In genomic region chr7:155263522-155264197, GRCh38 we compare ENCODE assay signal across 24 cellular contexts. TPM values are rescaled to one million over a fixed set of nuclear protein-coding genes. Genes with fewer than 3 reads are reported as not detected.
DNase-seq lines count a peak whose midpoint lies in the region; ATAC-seq, FAIRE-seq and TF ChIP-seq lines count a peak whose summit lies in the region.
"Had no signal": no experiment of that assay in that cellular context is flagged by ENCODE, and none has a peak within 500 bp of the region (broad histone marks: within the 10 kb centered on the region; RNA-seq: fewer than 3 reads in every experiment).

No MANE protein-coding gene starts in this region.

- no peak for TF ChIP-seq CTCF in HepG2 (CRISPR knock-in tag; IDR thresholded peaks at IDR 0.05)
- no peak for TF ChIP-seq CTCF in right lobe of liver (IDR thresholded peaks at IDR 0.05)
- peak; percentile 33 for TF ChIP-seq CTCF in NB4 (IDR thresholded peaks at IDR 0.05; ENCODE audit: low read depth, low read length)
- peak; percentile 17 for TF ChIP-seq CTCF in choroid plexus epithelial cell (conservative IDR thresholded peaks at IDR 0.05; ENCODE audit: low read depth, low read length)
- TF ChIP-seq CTCF in retinal pigment epithelial cell (conservative IDR thresholded peaks at IDR 0.05; ENCODE audit: low read depth, low read length): peak; percentile 23
- no peak for TF ChIP-seq CTCF in CD8-positive, alpha-beta T cell (IDR thresholded peaks at IDR 0.05)

- DNase-seq in HepG2 (ENCODE audit: low spot score) (no peak), right lobe of liver (no peak), NB4 (ENCODE audit: low read depth) (peak; percentile 27), choroid plexus epithelial cell (ENCODE audit: low read depth) (no peak), retinal pigment epithelial cell (ENCODE audit: low read depth) (no peak), T-helper 17 cell (no peak)
- no peak for DNase-seq in CD8-positive, alpha-beta T cell
- DNase-seq: activated B cell treated with CpG ODN at 0.5 μM for 24 hours; activated naive CD8-positive, alpha-beta T cell treated with anti-CD3 and anti-CD28 coated beads for 36 hours; CD4-positive, CD25-positive, alpha-beta regulatory T cell; DMS53; dorsolateral prefrontal cortex; esophagus squamous epithelium; MG63; NCI-H187 treated with DMSO at 0.1 percent for 48 hours; NCI-H510A; occipital lobe; SHP77; sigmoid colon; stimulated activated CD4-positive, alpha-beta T cell treated with anti-CD3 and anti-CD28 coated beads, Interleukin-1b, Interleukin-23, amount 100 ng/mL, for 48 hours; upper lobe of left lung had no signal

- H2AFZ ChIP-seq in HepG2 (ENCODE audit: low read length): no peak overlapping the region

- H4K20me1 ChIP-seq in HepG2 (ENCODE audit: insufficient read depth, low read length): no peaks in the 10 kb centered on the region

- H3K9me3 ChIP-seq in HepG2 (ENCODE audit: low read length) (no peaks in the 10 kb centered on the region), right lobe of liver (no peaks in the 10 kb centered on the region), T-helper 17 cell (ENCODE audit: control insufficient read depth, low read length, poor library complexity, severe bottlenecking) (no peaks in the 10 kb centered on the region)
- H3K9me3 ChIP-seq in CD8-positive, alpha-beta T cell (ENCODE audit: low read length): no peaks in the 10 kb centered on the region
- H3K9me3 ChIP-seq: A549, esophagus squamous epithelium, MG63, sigmoid colon, upper lobe of left lung had no signal

- no peak overlapping the region for H3K9ac ChIP-seq in HepG2 (ENCODE audit: insufficient read depth, low read depth, low read length)

- CTCF ChIA-PET in HepG2 (lab: Yijun Ruan, JAX; ENCODE audit: low intra/inter-chr PET ratio, low total read pairs): no interaction called here
- CTCF ChIA-PET in CD8-positive, alpha-beta T cell (lab: Charles Lee): no interaction called here

- TF ChIP-seq POLR2A in HepG2 (IDR thresholded peaks at IDR 0.05; ENCODE audit: insufficient read depth in 1 of 2, low read depth in 2 of 2, low read length in 2 of 2) (no peak), right lobe of liver (IDR thresholded peaks at IDR 0.05) (no peak), NB4 (IDR thresholded peaks at IDR 0.05; ENCODE audit: extremely low read depth, insufficient read length) (no peak)

- intact Hi-C loops in HepG2 (cut with micrococcal nuclease; ENCODE audit: unreplicated experiment) (no loop called here), right lobe of liver (cut with DNase I) (no loop called here)
- intact Hi-C loops in CD8-positive, alpha-beta T cell (cut with DNase I, micrococcal nuclease): no loop called here

- H3K4me1 ChIP-seq in HepG2 (ENCODE audit: insufficient read depth, low read length) (no peaks in the 10 kb centered on the region), right lobe of liver (peaks cover 0 to 3% (median 0%) of the 10 kb centered on the region in 4 donors)
- no peaks in the 10 kb centered on the region for H3K4me1 ChIP-seq in CD8-positive, alpha-beta T cell (ENCODE audit: insufficient read depth, low read length)
- H3K4me1 ChIP-seq: A549, sigmoid colon, upper lobe of left lung had no signal

- no TSS peak for BruUV-seq in HepG2 (replicated peaks; lab: Mats Ljungman, UMichigan)

- no peak overlapping the region for H3K4me3 ChIP-seq in HepG2 (replicated peaks in 1 of 3; ENCODE audit: insufficient read depth in 1 of 3, low read depth in 2 of 3, low read length in 3 of 3)
- no peak overlapping the region for H3K4me3 ChIP-seq in right lobe of liver
- H3K4me3 ChIP-seq in NB4 (ENCODE audit: low read depth, low read length): no peak overlapping the region
- H3K4me3 ChIP-seq in choroid plexus epithelial cell (ENCODE audit: low read depth, low read length): no peak overlapping the region
- no peak overlapping the region for H3K4me3 ChIP-seq in retinal pigment epithelial cell (ENCODE audit: low read length)
- H3K4me3 ChIP-seq in CD8-positive, alpha-beta T cell (ENCODE audit: low read depth, low read length): no peak overlapping the region
- H3K4me3 ChIP-seq: A549, dorsolateral prefrontal cortex, esophagus squamous epithelium, MG63, sigmoid colon, upper lobe of left lung had no signal

- H3K36me3 ChIP-seq in HepG2 (replicated peaks in 1 of 2; ENCODE audit: control insufficient read depth in 1 of 2, insufficient read depth in 2 of 2, low read length in 2 of 2): no peaks in the 10 kb centered on the region
- H3K36me3 ChIP-seq in right lobe of liver: no peaks in the 10 kb centered on the region
- no peaks in the 10 kb centered on the region for H3K36me3 ChIP-seq in CD8-positive, alpha-beta T cell (ENCODE audit: insufficient read depth, low read length)
- H3K36me3 ChIP-seq: esophagus squamous epithelium, MG63, sigmoid colon, upper lobe of left lung had no signal

- TF ChIP-seq EP300 in HepG2 (IDR thresholded peaks at IDR 0.05; ENCODE audit: low read depth in 2 of 2, low read length in 2 of 2) (no peak), HepG2 (CRISPR knock-in tag; IDR thresholded peaks at IDR 0.05; ENCODE audit: borderline replicate concordance) (no peak)

- H3K27me3 Mint-ChIP-seq in CD8-positive, alpha-beta T cell (ENCODE audit: low read depth): peaks cover 2% of the 10 kb centered on the region
- peaks cover 24% of the 10 kb centered on the region for H3K27me3 Mint-ChIP-seq in T-helper 17 cell
- H3K27me3 Mint-ChIP-seq: activated B cell treated with CpG ODN at 0.5 μM for 24 hours; activated naive CD8-positive, alpha-beta T cell treated with anti-CD3 and anti-CD28 coated beads for 36 hours; stimulated activated naive CD8-positive, alpha-beta T cell treated with anti-CD3 and anti-CD28 coated beads, Interleukin-15, Interleukin-2, amounts not matched to agents 100 ng/mL and 50 ng/mL, for 24 hours had no signal

- H3K4me2 ChIP-seq in HepG2 (ENCODE audit: low read depth, low read length): no peak overlapping the region
- H3K4me2 ChIP-seq: A549 had no signal

- no peak for FAIRE-seq in HepG2 (lab: Jason Lieb, UNC)
- FAIRE-seq: A549 had no signal

- no peaks in the 10 kb centered on the region for H3K9me3 Mint-ChIP-seq in CD8-positive, alpha-beta T cell
- H3K9me3 Mint-ChIP-seq: activated B cell treated with CpG ODN at 0.5 μM for 24 hours; activated naive CD8-positive, alpha-beta T cell treated with anti-CD3 and anti-CD28 coated beads for 36 hours; CD4-positive, CD25-positive, alpha-beta regulatory T cell; stimulated activated naive CD8-positive, alpha-beta T cell treated with anti-CD3 and anti-CD28 coated beads, Interleukin-15, Interleukin-2, amounts not matched to agents 100 ng/mL and 50 ng/mL, for 24 hours had no signal

- H3K4me1 Mint-ChIP-seq in CD8-positive, alpha-beta T cell (ENCODE audit: low read depth): no peaks in the 10 kb centered on the region
- peaks cover under 1% of the 10 kb centered on the region for H3K4me1 Mint-ChIP-seq in T-helper 17 cell
- H3K4me1 Mint-ChIP-seq: activated B cell treated with CpG ODN at 0.5 μM for 24 hours; activated naive CD8-positive, alpha-beta T cell treated with anti-CD3 and anti-CD28 coated beads for 36 hours; CD4-positive, CD25-positive, alpha-beta regulatory T cell had no signal

- no peak for ATAC-seq in HepG2
- no peak for ATAC-seq in right lobe of liver
- no peak for ATAC-seq in CD8-positive, alpha-beta T cell
- no peak for ATAC-seq in GM21528 (IDR thresholded peaks at IDR 0.05; ENCODE audit: low FRiP score, unreplicated experiment)
- no peak for ATAC-seq in T-helper 17 cell
- ATAC-seq: A549 had no signal

- 59% methylated on average over 11 of the region's 12 CpGs for WGBS in HepG2 (ENCODE audit: low lambda C conversion rate)
- WGBS in right lobe of liver (ENCODE audit: insufficient coverage, low coverage, low lambda C conversion rate, missing lambda C conversion rate): 85% methylated on average over 9 of the region's 12 CpGs

- H3K27ac ChIP-seq in HepG2 (ENCODE audit: extremely low read length, insufficient read depth, low read length) (no peak overlapping the region), right lobe of liver (no peak overlapping the region)
- no peak overlapping the region for H3K27ac ChIP-seq in CD8-positive, alpha-beta T cell (ENCODE audit: low read depth, low read length)
- H3K27ac ChIP-seq: A549, dorsolateral prefrontal cortex, esophagus squamous epithelium, sigmoid colon, upper lobe of left lung had no signal

- in situ Hi-C loops in HepG2 (cut with HindIII; ENCODE audit: extremely low pct_ligation_motif_present, low pct_unique_long_range_greater_than_20kb): no loop called here

- H3K27me3 ChIP-seq in HepG2 (ENCODE audit: control insufficient read depth in 1 of 2, insufficient read depth in 2 of 2, low read length in 2 of 2) (peaks cover 0 to 39% of the 10 kb centered on the region in 2 experiments), right lobe of liver (no peaks in the 10 kb centered on the region)
- no peaks in the 10 kb centered on the region for H3K27me3 ChIP-seq in CD8-positive, alpha-beta T cell (ENCODE audit: insufficient read depth, low read length)
- H3K27me3 ChIP-seq: MG63, upper lobe of left lung had no signal

- TF ChIP-seq RAD21 in HepG2 (CRISPR knock-in tag; IDR thresholded peaks at IDR 0.05): no peak

- no peaks in the 10 kb centered on the region for H3K79me2 ChIP-seq in HepG2 (ENCODE audit: insufficient read depth, low read length)

- POLR2A ChIA-PET in HepG2 (lab: Yijun Ruan, JAX): no interaction called here
- POLR2A ChIA-PET in CD8-positive, alpha-beta T cell (lab: Charles Lee): no interaction called here

- no peak overlapping the region for H3K4me3 Mint-ChIP-seq in CD8-positive, alpha-beta T cell
- H3K4me3 Mint-ChIP-seq in T-helper 17 cell: no peak overlapping the region
- H3K4me3 Mint-ChIP-seq: activated B cell treated with CpG ODN at 0.5 μM for 24 hours; activated naive CD8-positive, alpha-beta T cell treated with anti-CD3 and anti-CD28 coated beads for 36 hours; CD4-positive, CD25-positive, alpha-beta regulatory T cell; stimulated activated naive CD8-positive, alpha-beta T cell treated with anti-CD3 and anti-CD28 coated beads, Interleukin-15, Interleukin-2, amounts not matched to agents 100 ng/mL and 50 ng/mL, for 24 hours had no signal

- no peaks in the 10 kb centered on the region for H3K36me3 Mint-ChIP-seq in CD8-positive, alpha-beta T cell
- H3K36me3 Mint-ChIP-seq in T-helper 17 cell (ENCODE audit: low read depth): peaks cover 2% of the 10 kb centered on the region
- H3K36me3 Mint-ChIP-seq: activated naive CD8-positive, alpha-beta T cell treated with anti-CD3 and anti-CD28 coated beads for 36 hours; CD4-positive, CD25-positive, alpha-beta regulatory T cell had no signal

- no peak overlapping the region for H3K27ac Mint-ChIP-seq in CD8-positive, alpha-beta T cell
- H3K27ac Mint-ChIP-seq in T-helper 17 cell: no peak overlapping the region
- H3K27ac Mint-ChIP-seq: activated B cell treated with CpG ODN at 0.5 μM for 24 hours; activated naive CD8-positive, alpha-beta T cell treated with anti-CD3 and anti-CD28 coated beads for 36 hours; CD4-positive, CD25-positive, alpha-beta regulatory T cell; stimulated activated naive CD8-positive, alpha-beta T cell treated with anti-CD3 and anti-CD28 coated beads, Interleukin-15, Interleukin-2, amounts not matched to agents 100 ng/mL and 50 ng/mL, for 24 hours had no signal

RNA-seq across cellular contexts. Expression of gene INSIG1, which starts 34.0 kb away (rescaled TPM):
- total RNA-seq in HepG2 (2016; rRNA removed; fragmentation: Illumina TruSeq; extraction: Trizol): 0.11 and 0.20 TPM in 2 replicates
- total RNA-seq in HepG2 (2016; cell fraction: cytosol; rRNA removed; fragmentation: Illumina TruSeq; extraction: Trizol; ENCODE audit: low read depth): 0.26 TPM in 1 of 2 replicates, not detected in the other
- 0.09 and 0.13 TPM in 2 replicates for total RNA-seq in HepG2 (2016; cell fraction: insoluble cytoplasmic fraction; rRNA removed; fragmentation: Illumina TruSeq; extraction: Trizol)
- 0.09 and 0.48 TPM in 2 replicates for total RNA-seq in HepG2 (2016; cell fraction: membrane; rRNA removed; fragmentation: Illumina TruSeq; extraction: Trizol)
- not detected in 2 replicates for total RNA-seq in HepG2 (2016; cell fraction: nucleus; rRNA removed; fragmentation: Illumina TruSeq; extraction: Trizol)
- 0.07 and 0.16 TPM in 2 replicates for polyA plus RNA-seq in HepG2 (2011; rRNA removed)
- polyA plus RNA-seq in HepG2 (2011; cell fraction: cytosol; rRNA removed): 0.10 and 0.17 TPM in 2 replicates
- 0.10 and 0.23 TPM in 2 replicates for polyA plus RNA-seq in HepG2 (2011; cell fraction: nucleus; rRNA removed)
- 0.08 and 0.17 TPM in 2 replicates for polyA plus RNA-seq in HepG2 (2012)
- 0.03 TPM in 1 of 2 replicates, not detected in the other for polyA plus RNA-seq in HepG2 (2016; cell fraction: cytosol; fragmentation: Illumina TruSeq; extraction: Trizol; ENCODE audit: low read depth)
- polyA plus RNA-seq in HepG2 (2016; cell fraction: insoluble cytoplasmic fraction; fragmentation: Illumina TruSeq; extraction: Trizol; ENCODE audit: low read depth): 0.10 TPM in 1 of 2 replicates, not detected in the other
- 0.13 TPM in 1 of 2 replicates, not detected in the other for polyA plus RNA-seq in HepG2 (2016; cell fraction: membrane; fragmentation: Illumina TruSeq; extraction: Trizol; ENCODE audit: low read depth)
- polyA plus RNA-seq in HepG2 (2016; cell fraction: nucleus; fragmentation: Illumina TruSeq; extraction: Trizol; ENCODE audit: insufficient read depth, low read depth): 0.25 TPM in 1 of 2 replicates, not detected in the other
- polyA minus RNA-seq in HepG2 (2011; rRNA and poly(A)+ RNA removed; ENCODE audit: low replicate concordance): 0.60 and 64.4 TPM in 2 replicates
- 0.30 and 0.35 TPM in 2 replicates for polyA minus RNA-seq in HepG2 (2011; cell fraction: cytosol; rRNA and poly(A)+ RNA removed)
- 0.25 and 0.52 TPM in 2 replicates for polyA minus RNA-seq in HepG2 (2011; cell fraction: nucleus; rRNA and poly(A)+ RNA removed)
- total RNA-seq in right lobe of liver: 100 to 1,000 TPM; 130 to 625 (median 205) TPM
- 10 to 100 TPM; 93.5 to 99.9 TPM for total RNA-seq in CD8-positive, alpha-beta T cell
- 10 to 100 TPM; 53.3 to 55.1 TPM for total RNA-seq in T-helper 17 cell

Comparison
In these comparisons a context has a peak if more than half of its experiments do, and no peak if none do; other contexts are left out.
1. RNA of gene INSIG1, which starts 34.0 kb away (total RNA-seq): 130 to 625 TPM in right lobe of liver, 93.5 to 99.9 TPM in CD8-positive, alpha-beta T cell and 53.3 to 55.1 TPM in T-helper 17 cell; 0.09 to 0.48 TPM in HepG2; every median in the first group is over 10 times any median in the second.
2. CTCF ChIP-seq: peak in NB4 (single experiment), choroid plexus epithelial cell (single experiment) and retinal pigment epithelial cell (single experiment); none in HepG2 (single experiment), right lobe of liver (0 of 4) and CD8-positive, alpha-beta T cell (single experiment).